In genomic region chr19:2462635-2463421, GRCh38 we compare ENCODE assay signal across 8 cellular contexts. TPM values are rescaled to one million over a fixed set of nuclear protein-coding genes. Genes with fewer than 3 reads are reported as not detected.
DNase-seq lines count a peak whose midpoint lies in the region; ATAC-seq, FAIRE-seq and TF ChIP-seq lines count a peak whose summit lies in the region.

No MANE protein-coding gene starts in this region.

- DNase-seq in D721Med (ENCODE audit: insufficient read length, low spot score) (peak; percentile 58), NCI-H1048 (lab: John Stamatoyannopoulos, UW) (peak; percentile 40), amniotic epithelial cell (ENCODE audit: low read depth) (peak; percentile 99), left cardiac atrium (peak; percentile 92), pancreas (peak; percentile 79 to 91 (median 86))

- TF ChIP-seq CTCF in D721Med (IDR thresholded peaks at IDR 0.05; ENCODE audit: insufficient read depth, missing control alignments) (no peak), pancreas (IDR thresholded peaks at IDR 0.05) (no peak)

- intact Hi-C loops in left cardiac atrium (cut with DNase I) (no loop called here), pancreas (cut with DNase I) (loop anchor here in 1 of 3 donors (10.0 kb wide), 1 partner anchor 152 kb away; no protein-coding TSS in a partner anchor)

- FAIRE-seq in D721Med (lab: Jason Lieb, UNC) (no peak), pancreas (lab: Jason Lieb, UNC) (peak; percentile 56)

- WGBS in pancreas, 2 donors: 8 to 10% methylated on average over 45 to 46 of the region's 46 CpGs

- H3K27me3 ChIP-seq in pancreas: no peaks in the 10 kb centered on the region

- H3K36me3 ChIP-seq in pancreas: no peaks in the 10 kb centered on the region

- H3K27ac ChIP-seq in pancreas: no peak overlapping the region

- H3K9me3 ChIP-seq in pancreas: no peaks in the 10 kb centered on the region

- no peaks in the 10 kb centered on the region for H3K4me1 ChIP-seq in pancreas

- ATAC-seq in left cardiac atrium (peak; percentile 82 to 89), pancreas (peak; percentile 78 to 89 (median 86)), GM19467 (IDR thresholded peaks at IDR 0.05; ENCODE audit: unreplicated experiment) (no peak), GM21528 (IDR thresholded peaks at IDR 0.05; ENCODE audit: low FRiP score, unreplicated experiment) (no peak), GM19324 (IDR thresholded peaks at IDR 0.05; ENCODE audit: low FRiP score, unreplicated experiment) (no peak)

- H3K4me3 ChIP-seq in pancreas: peak overlapping the region in 2 of 4 donors; percentile 46 to 68

RNA-seq across cellular contexts. Expression of gene LMNB2, which starts 6.1 kb away (rescaled TPM):
- total RNA-seq in left cardiac atrium (10 to 100 TPM; 19.5 to 20.6 TPM), pancreas (10 to 100 TPM in 3 of 6 donors, 1 to 10 TPM in 3; 3.9 to 14.8 (median 9.7) TPM)
- polyA plus RNA-seq in pancreas: 10 to 100 TPM in 1 of 2 donors, 1 to 10 TPM in 1; 5.2 to 11.9 TPM

RNA-seq across cellular contexts. Expression of gene GADD45B, which starts 13.1 kb away (rescaled TPM):
- 100 to 1,000 TPM in 1 of 2 donors, 10 to 100 TPM in 1; 64.0 to 189 TPM for total RNA-seq in left cardiac atrium
- 10 to 100 TPM; 20.4 to 58.8 (median 42.3) TPM for total RNA-seq in pancreas
- polyA plus RNA-seq in pancreas: 100 to 1,000 TPM; 182 to 237 TPM

RNA-seq across cellular contexts. Expression of gene TIMM13, which starts 35.4 kb away (rescaled TPM):
- total RNA-seq in left cardiac atrium: 10 to 100 TPM; 76.8 to 78.7 TPM
- 10 to 100 TPM; 37.7 to 71.8 (median 48.2) TPM for total RNA-seq in pancreas
- polyA plus RNA-seq in pancreas: 10 to 100 TPM; 43.3 to 51.7 TPM

Comparison
In these comparisons a context has a peak if more than half of its experiments do, and no peak if none do; other contexts are left out.
1. DNase-seq: peak in every context shown above with its lines; median percentile 99 in amniotic epithelial cell; 92 in left cardiac atrium; 86 in pancreas; 58 in D721Med; 40 in NCI-H1048.
2. ATAC-seq: peak in left cardiac atrium (2 of 2) and pancreas (4 of 4); none in GM19467 (single experiment), GM21528 (single experiment) and GM19324 (single experiment).